Comparison of ENCODE assay signal across 30 cellular contexts in the genomic region with DNA sequence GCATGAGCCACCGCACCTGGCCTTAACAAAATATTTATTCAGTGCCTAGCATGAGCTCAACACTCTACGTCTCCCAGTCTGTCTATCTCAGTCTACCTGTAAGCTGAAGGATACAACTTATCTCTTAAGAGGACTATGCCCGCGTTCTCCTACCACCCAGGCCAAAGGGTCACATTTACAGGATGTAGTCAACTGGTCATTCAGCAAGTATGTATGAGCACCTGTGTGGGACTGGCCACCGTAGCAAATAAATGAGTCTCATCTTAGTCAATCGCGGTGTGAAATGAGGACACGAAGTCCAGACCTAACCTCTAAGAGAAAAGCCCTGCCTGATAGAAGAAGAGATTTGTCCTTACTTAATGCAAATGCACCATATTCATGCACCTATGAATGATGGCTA. TPM values are rescaled to one million over a fixed set of nuclear protein-coding genes. Genes with fewer than 3 reads are reported as not detected.
"Had no signal": no experiment of that assay in that cellular context is flagged by ENCODE, and none has a peak within 500 bp of the region (broad histone marks: within the 10 kb centered on the region; RNA-seq: fewer than 3 reads in every experiment).

No MANE protein-coding gene starts in this region.

- H3K36me3 ChIP-seq: adrenal gland, Peyer's patch, WERI-Rb-1 had no signal

- H3K4me3 ChIP-seq: adrenal gland, Peyer's patch, SK-N-MC had no signal

- H3K4me1 ChIP-seq: adrenal gland, Peyer's patch had no signal

- H3K27me3 ChIP-seq: adrenal gland, Peyer's patch had no signal

- H3K9me3 ChIP-seq: adrenal gland, Peyer's patch had no signal

- ATAC-seq: activated CD4-positive, alpha-beta T cell treated with anti-CD3 and anti-CD28 coated beads for 36 hours; activated T-cell treated with anti-CD3 and anti-CD28 coated beads, Interleukin-2, amount 50 U/mL, for 72 hours; Right ventricle myocardium inferior; T-cell had no signal

- H3K27ac ChIP-seq: adrenal gland, Peyer's patch, SK-N-MC, WERI-Rb-1 had no signal

- DNase-seq: activated CD4-positive, alpha-beta memory T cell treated with anti-CD3 and anti-CD28 coated beads, Interleukin-2, amount 10 ng/mL, durations not matched to agents 7 days and 5 days; activated CD4-positive, alpha-beta T cell treated with anti-CD3 and anti-CD28 coated beads for 36 hours; activated CD4-positive, alpha-beta T cell treated with anti-CD3 and anti-CD28 coated beads, Interleukin-2, amount 50 U/mL, for 1 hour; activated gamma-delta T cell treated with Interleukin-2 at 50 U/mL for 16 hours; activated naive CD4-positive, alpha-beta T cell treated with anti-CD3 and anti-CD28 coated beads, Interleukin-2, amount 50 U/mL, for 16 hours; activated naive CD8-positive, alpha-beta T cell treated with anti-CD3 and anti-CD28 coated beads, Interleukin-2, amount 10 ng/mL, durations not matched to agents 7 days and 5 days; activated T-cell treated with anti-CD3 and anti-CD28 coated beads, Interleukin-2, amount 50 U/mL, for 72 hours; adrenal gland; anterior cingulate cortex; caudate nucleus; MM.1S; NCI-H1105; NCI-H1436; NCI-H1694 treated with DMSO at 0.1 percent for 48 hours; NCI-H2029 treated with DMSO at 0.1 percent for 48 hours; NCI-H345; NCI-H510A; NCI-H526 treated with DMSO at 0.1 percent for 48 hours; NCI-H82; Peyer's patch; T-cell; T-helper 2 cell; T1000; WERI-Rb-1 had no signal

- FAIRE-seq: TTC549 had no signal

RNA-seq across cellular contexts. Expression of gene MUC22, which starts 49.9 kb away (rescaled TPM):
- total RNA-seq: activated CD4-positive, alpha-beta memory T cell treated with anti-CD3 and anti-CD28 coated beads, Interleukin-2, amount 10 ng/mL, durations not matched to agents 7 days and 5 days; activated CD4-positive, alpha-beta T cell treated with anti-CD3 and anti-CD28 coated beads for 36 hours; activated CD8-positive, alpha-beta memory T cell treated with anti-CD3 and anti-CD28 coated beads for 36 hours; activated naive CD8-positive, alpha-beta T cell treated with anti-CD3 and anti-CD28 coated beads, Interleukin-2, amount 10 ng/mL, durations not matched to agents 7 days and 5 days; activated T-cell treated with anti-CD3 and anti-CD28 coated beads, Interleukin-2, amount 50 U/mL, for 72 hours; activated T-helper 2 cell treated with anti-CD3 and anti-CD28 coated beads, Interferon-gamma antibody, Interleukin-2, Interleukin-4, amounts not matched to agents 10 μg/mL and 5 μg/mL and 100 μg/mL, durations not matched to agents 14 hours and 24 hours and 36 hours; adrenal gland; OCI-LY7; Peyer's patch; T-cell had no signal
- polyA plus RNA-seq: adrenal gland had no signal

RNA-seq across cellular contexts. Expression of gene C6orf15, which starts 52.2 kb away (rescaled TPM):
- total RNA-seq: activated CD4-positive, alpha-beta memory T cell treated with anti-CD3 and anti-CD28 coated beads, Interleukin-2, amount 10 ng/mL, durations not matched to agents 7 days and 5 days; activated CD4-positive, alpha-beta T cell treated with anti-CD3 and anti-CD28 coated beads for 36 hours; activated CD8-positive, alpha-beta memory T cell treated with anti-CD3 and anti-CD28 coated beads for 36 hours; activated naive CD8-positive, alpha-beta T cell treated with anti-CD3 and anti-CD28 coated beads, Interleukin-2, amount 10 ng/mL, durations not matched to agents 7 days and 5 days; activated T-cell treated with anti-CD3 and anti-CD28 coated beads, Interleukin-2, amount 50 U/mL, for 72 hours; activated T-helper 2 cell treated with anti-CD3 and anti-CD28 coated beads, Interferon-gamma antibody, Interleukin-2, Interleukin-4, amounts not matched to agents 10 μg/mL and 5 μg/mL and 100 μg/mL, durations not matched to agents 14 hours and 24 hours and 36 hours; adrenal gland; OCI-LY7; Peyer's patch; Right ventricle myocardium inferior; T-cell had no signal
- polyA plus RNA-seq: adrenal gland had no signal

RNA-seq across cellular contexts. Expression of gene PSORS1C1, which starts 54.4 kb away (rescaled TPM):
- total RNA-seq: activated CD4-positive, alpha-beta memory T cell treated with anti-CD3 and anti-CD28 coated beads, Interleukin-2, amount 10 ng/mL, durations not matched to agents 7 days and 5 days; activated CD8-positive, alpha-beta memory T cell treated with anti-CD3 and anti-CD28 coated beads for 36 hours; activated naive CD8-positive, alpha-beta T cell treated with anti-CD3 and anti-CD28 coated beads, Interleukin-2, amount 10 ng/mL, durations not matched to agents 7 days and 5 days; activated T-helper 2 cell treated with anti-CD3 and anti-CD28 coated beads, Interferon-gamma antibody, Interleukin-2, Interleukin-4, amounts not matched to agents 10 μg/mL and 5 μg/mL and 100 μg/mL, durations not matched to agents 14 hours and 24 hours and 36 hours; OCI-LY7; T-cell had no signal
